ENCODE assay signal across 11 cellular contexts in genomic region chr5:90514520-90514919, GRCh38. TPM values are rescaled to one million over a fixed set of nuclear protein-coding genes. Genes with fewer than 3 reads are reported as not detected.
"Had no signal": no experiment of that assay in that cellular context is flagged by ENCODE, and none has a peak within 500 bp of the region (broad histone marks: within the 10 kb centered on the region; RNA-seq: fewer than 3 reads in every experiment).

No MANE protein-coding gene starts in this region.

- H3K4me2 ChIP-seq: KMS-11 had no signal

- ATAC-seq: HCT116 had no signal

- H3K9me3 Mint-ChIP-seq: HFFc6, IgD-negative memory B cell had no signal

- H3K27ac ChIP-seq: GM23248, KMS-11 had no signal

- H3K9ac ChIP-seq: GM23248, KMS-11 had no signal

- H3K4me3 ChIP-seq: GM23248, HAP-1 had no signal

- DNase-seq: GM23248, GOT3, HFFc6, Karpas-422, KBM-7 had no signal

- FAIRE-seq: H54, HTR-8/SVneo had no signal

- H3K27me3 Mint-ChIP-seq: IgD-negative memory B cell had no signal

- H3K4me3 Mint-ChIP-seq: HFFc6, IgD-negative memory B cell had no signal

- H2AFZ ChIP-seq: GM23248 had no signal

- H3K27ac Mint-ChIP-seq: HFFc6, IgD-negative memory B cell had no signal

- H3K9me3 ChIP-seq: HAP-1 had no signal

- H3K36me3 Mint-ChIP-seq: IgD-negative memory B cell had no signal

RNA-seq across cellular contexts. Expression of gene ADGRV1, which starts 44.1 kb away (rescaled TPM):
- total RNA-seq: GM23248, HFFc6 had no signal
- polyA plus RNA-seq: GM23248, IgD-negative memory B cell had no signal
